22 cellular contexts compared by ENCODE assay signal in genomic region chr2:15633971-15634346, GRCh38. TPM values are rescaled to one million over a fixed set of nuclear protein-coding genes. Genes with fewer than 3 reads are reported as not detected.
DNase-seq lines count a peak whose midpoint lies in the region; ATAC-seq and TF ChIP-seq lines count a peak whose summit lies in the region.
"Had no signal": no experiment of that assay in that cellular context is flagged by ENCODE, and none has a peak within 500 bp of the region (broad histone marks: within the 10 kb centered on the region; RNA-seq: fewer than 3 reads in every experiment).

No MANE protein-coding gene starts in this region.

- H3K4me1 ChIP-seq in Caco-2: peaks cover 42% of the 10 kb centered on the region
- H3K4me1 ChIP-seq in ascending aorta: peaks cover 0 to 25% of the 10 kb centered on the region in 2 donors
- H3K4me1 ChIP-seq: BLaER1, HAP-1 had no signal

- no peaks in the 10 kb centered on the region for H3K9me3 Mint-ChIP-seq in activated T-cell treated with anti-CD3 and anti-CD28 coated beads, Interleukin-2, amount 50 U/mL, for 24 hours
- no peaks in the 10 kb centered on the region for H3K9me3 Mint-ChIP-seq in Caco-2 (ENCODE audit: unreplicated experiment)
- no peaks in the 10 kb centered on the region for H3K9me3 Mint-ChIP-seq in mesothelial cell of epicardium
- H3K9me3 Mint-ChIP-seq: CD4-positive, CD25-positive, alpha-beta regulatory T cell; CD8-positive, alpha-beta T cell; HFFc6 had no signal

- H3K4me3 ChIP-seq in Caco-2 (ENCODE audit: low read depth, low read length) (no peak overlapping the region), ascending aorta (no peak overlapping the region)
- H3K4me3 ChIP-seq: BLaER1, GM12878, HAP-1 had no signal

- no peak for DNase-seq in activated T-cell treated with anti-CD3 and anti-CD28 coated beads, Interleukin-2, amount 50 U/mL, for 24 hours
- DNase-seq in activated T-cell treated with anti-CD3 and anti-CD28 coated beads for 4 hours (no peak), Caco-2 (no peak), ascending aorta (ENCODE audit: low spot score in 2 of 2) (no peak), mesothelial cell of epicardium (ENCODE audit: low spot score in 2 of 2, unreplicated experiment in 2 of 2) (no peak), OCI-M2 (lab: John Stamatoyannopoulos, UW; ENCODE audit: unreplicated experiment) (no peak)
- no peak for DNase-seq in stimulated activated CD4-positive, alpha-beta T cell treated with anti-CD3 and anti-CD28 coated beads, Interleukin-2, amount 100 ng/mL, for 24 hours
- DNase-seq: CD4-positive, CD25-positive, alpha-beta regulatory T cell; CD8-positive, alpha-beta T cell; DMS 273 treated with DMSO at 0.1 percent for 48 hours; DMS79; EL; GDM1; GOT3; HFFc6 had no signal

- POLR2A ChIA-PET in Caco-2 (lab: Charles Lee): no interaction called here

- BruUV-seq in Caco-2 (replicated peaks; lab: Mats Ljungman, UMichigan): no TSS peak

- TF ChIP-seq CTCF in Caco-2 (IDR thresholded peaks at IDR 0.05; ENCODE audit: insufficient read depth in 1 of 2, low read depth in 1 of 2, low read length in 1 of 2, severe bottlenecking in 1 of 2, unreplicated experiment in 1 of 2) (no peak), ascending aorta (IDR thresholded peaks at IDR 0.05) (no peak), mesothelial cell of epicardium (IDR thresholded peaks at IDR 0.05; ENCODE audit: unreplicated experiment) (no peak)

- no peak overlapping the region for H3K4me3 Mint-ChIP-seq in activated T-cell treated with anti-CD3 and anti-CD28 coated beads, Interleukin-2, amount 50 U/mL, for 24 hours
- H3K4me3 Mint-ChIP-seq in Caco-2 (ENCODE audit: unreplicated experiment) (no peak overlapping the region), mesothelial cell of epicardium (no peak overlapping the region)
- H3K4me3 Mint-ChIP-seq: B cell; CD4-positive, CD25-positive, alpha-beta regulatory T cell; CD8-positive, alpha-beta T cell had no signal

- intact Hi-C loops in Caco-2 (cut with micrococcal nuclease; ENCODE audit: unreplicated experiment) (loop anchor here (2.0 to 10.0 kb wide), 3 partner anchors 381 to 1121 kb away; no protein-coding TSS in a partner anchor), ascending aorta (cut with DNase I) (loop anchor here (2.0 kb wide), 1 partner anchor 41 kb away; no protein-coding TSS in a partner anchor)

- H3K27me3 ChIP-seq in Caco-2 (replicated peaks; ENCODE audit: control insufficient read depth, insufficient read depth, low read length) (no peaks in the 10 kb centered on the region), ascending aorta (no peaks in the 10 kb centered on the region)
- H3K27me3 ChIP-seq: BLaER1 had no signal

- H3K9me3 ChIP-seq in Caco-2: no peaks in the 10 kb centered on the region
- no peaks in the 10 kb centered on the region for H3K9me3 ChIP-seq in ascending aorta
- H3K9me3 ChIP-seq: BLaER1, HAP-1 had no signal

- peaks cover 11% of the 10 kb centered on the region for H3K4me1 Mint-ChIP-seq in activated T-cell treated with anti-CD3 and anti-CD28 coated beads, Interleukin-2, amount 50 U/mL, for 24 hours (ENCODE audit: low read depth)
- H3K4me1 Mint-ChIP-seq in Caco-2 (ENCODE audit: low read depth, unreplicated experiment) (peaks cover 25% of the 10 kb centered on the region), mesothelial cell of epicardium (peaks cover 42% of the 10 kb centered on the region)

- H3K27me3 Mint-ChIP-seq in activated T-cell treated with anti-CD3 and anti-CD28 coated beads, Interleukin-2, amount 50 U/mL, for 24 hours: no peaks in the 10 kb centered on the region
- H3K27me3 Mint-ChIP-seq in Caco-2 (ENCODE audit: insufficient read depth, unreplicated experiment) (no peaks in the 10 kb centered on the region), mesothelial cell of epicardium (ENCODE audit: low read depth) (no peaks in the 10 kb centered on the region)
- H3K27me3 Mint-ChIP-seq: B cell; CD4-positive, CD25-positive, alpha-beta regulatory T cell had no signal

- CTCF ChIA-PET in Caco-2 (lab: Charles Lee): no interaction called here

- H3K27ac Mint-ChIP-seq in activated T-cell treated with anti-CD3 and anti-CD28 coated beads, Interleukin-2, amount 50 U/mL, for 24 hours: peak overlapping the region; percentile 38
- H3K27ac Mint-ChIP-seq in Caco-2 (ENCODE audit: unreplicated experiment) (peak overlapping the region; percentile 12), mesothelial cell of epicardium (peak overlapping the region; percentile 90)
- H3K27ac Mint-ChIP-seq: B cell; CD8-positive, alpha-beta T cell had no signal

- no peak for ATAC-seq in HG02759 (IDR thresholded peaks at IDR 0.05; ENCODE audit: unreplicated experiment)
- ATAC-seq: CD8-positive, alpha-beta T cell; GM12878 had no signal

- no peaks in the 10 kb centered on the region; the same call in none of the 2 replicates for H3K36me3 ChIP-seq in Caco-2 (ENCODE audit: control insufficient read depth, insufficient read depth, low read length)
- peaks cover 27 to 48% of the 10 kb centered on the region in 2 donors for H3K36me3 ChIP-seq in ascending aorta

- peaks cover 91% of the 10 kb centered on the region for H3K36me3 Mint-ChIP-seq in activated T-cell treated with anti-CD3 and anti-CD28 coated beads, Interleukin-2, amount 50 U/mL, for 24 hours (ENCODE audit: low read depth)
- H3K36me3 Mint-ChIP-seq in Caco-2 (ENCODE audit: insufficient read depth, unreplicated experiment) (peaks cover 63% of the 10 kb centered on the region), mesothelial cell of epicardium (peaks cover 41% of the 10 kb centered on the region)

- peak overlapping the region; percentile 28 to 30 for H3K27ac ChIP-seq in ascending aorta
- H3K27ac ChIP-seq: 22Rv1, BLaER1, C4-2B had no signal

RNA-seq across cellular contexts. Expression of gene DDX1, which starts 42.3 kb away (rescaled TPM):
- total RNA-seq in Caco-2 (2022): 145 and 163 TPM in 2 replicates
- total RNA-seq in ascending aorta: 21.5 TPM
- 87.3 to 88.9 TPM (median 88.6 TPM) in 3 replicates for total RNA-seq in mesothelial cell of epicardium

Comparison
In these comparisons a context has a peak if more than half of its experiments do, and no peak if none do; other contexts are left out.
1. H3K27ac Mint-ChIP-seq: peak in every context shown above with its lines; median percentile 90 in mesothelial cell of epicardium; 38 in activated T-cell treated with anti-CD3 and anti-CD28 coated beads, Interleukin-2, amount 50 U/mL, for 24 hours; 12 in Caco-2.